ENCODE assay signal across 16 cellular contexts in the genomic region with DNA sequence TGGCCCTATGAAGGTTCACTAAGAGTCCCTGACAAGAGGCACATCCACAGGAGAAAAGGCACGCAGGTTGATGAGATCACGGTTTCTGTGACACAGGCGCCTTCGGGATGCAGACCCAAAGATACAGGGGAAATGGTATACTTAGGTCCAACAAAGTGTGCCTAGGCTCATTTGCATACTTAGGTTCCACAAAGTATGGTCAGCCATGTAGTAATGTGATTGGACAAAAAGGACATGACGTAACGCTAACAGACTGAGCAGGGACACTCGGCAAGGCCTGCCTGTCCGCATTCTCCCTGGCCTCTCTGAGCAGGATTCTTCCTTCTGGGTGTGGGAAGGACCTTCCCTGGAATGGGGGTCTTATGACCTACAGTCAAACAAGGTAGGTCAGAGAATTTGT.
DNase-seq lines count a peak whose midpoint lies in the region; ATAC-seq, FAIRE-seq and TF ChIP-seq lines count a peak whose summit lies in the region.
"Had no signal": no experiment of that assay in that cellular context is flagged by ENCODE, and none has a peak within 500 bp of the region (broad histone marks: within the 10 kb centered on the region; RNA-seq: fewer than 3 reads in every experiment).

No MANE protein-coding gene starts in this region.

- intact Hi-C loops in activated naive CD4-positive, alpha-beta T cell treated with anti-CD3 and anti-CD28 coated beads for 36 hours (cut with micrococcal nuclease) = no loop called here
- intact Hi-C loops in K562 (cut with micrococcal nuclease) (no loop called here), PC-9 (cut with micrococcal nuclease; ENCODE audit: unreplicated experiment) (no loop called here)

- H4K20me1 ChIP-seq in K562 (replicated peaks; ENCODE audit: control insufficient read depth, insufficient read depth, low read length) (no peaks in the 10 kb centered on the region), PC-9 (ENCODE audit: insufficient read depth) (no peaks in the 10 kb centered on the region)

- no peaks in the 10 kb centered on the region for H3K27me3 Mint-ChIP-seq in activated naive CD4-positive, alpha-beta T cell treated with anti-CD3 and anti-CD28 coated beads for 36 hours (ENCODE audit: low read depth)
- H3K27me3 Mint-ChIP-seq in stimulated activated memory B cell treated with anti-CD40 and anti-IgM and Interleukin-4, amounts not matched to agents 10 μg/mL and 1 μg/mL and 100 μg/mL, for 72 hours = no peaks in the 10 kb centered on the region

- no peaks in the 10 kb centered on the region for H3K9me2 ChIP-seq in PC-9 (ENCODE audit: insufficient read depth)

- no peak for ATAC-seq in K562
- ATAC-seq in stimulated activated memory B cell treated with anti-CD40 and anti-IgM and Interleukin-4, amounts not matched to agents 10 μg/mL and 1 μg/mL and 100 μg/mL, for 72 hours = no peak
- ATAC-seq in HG03139 (IDR thresholded peaks at IDR 0.05; ENCODE audit: unreplicated experiment) = no peak
- ATAC-seq: left lobe of liver, Right ventricle myocardium inferior had no signal

- DNase-seq in activated naive CD4-positive, alpha-beta T cell treated with anti-CD3 and anti-CD28 coated beads for 36 hours = no peak
- DNase-seq in activated naive CD4-positive, alpha-beta T cell treated with Interleukin-2 at 50 U/mL for 16 hours = no peak
- peak; percentile 13 for DNase-seq in NB4 (ENCODE audit: low read depth)
- no peak for DNase-seq in K562 (ENCODE audit: extremely low read depth in 1 of 4, low spot score in 3 of 4)
- no peak for DNase-seq in NCI-H128 (lab: John Stamatoyannopoulos, UW; ENCODE audit: unreplicated experiment)
- DNase-seq in PC-9 = no peak
- DNase-seq: activated CD4-positive, alpha-beta T cell treated with anti-CD3 and anti-CD28 coated beads for 48 hours; activated gamma-delta T cell; Karpas-422; NCI-H1694; T-helper 9 cell had no signal

- H3K4me1 ChIP-seq in K562 (replicated peaks in 1 of 2; ENCODE audit: control insufficient read depth in 2 of 2, insufficient read depth in 2 of 2, low read length in 2 of 2) = no peaks in the 10 kb centered on the region
- H3K4me1 ChIP-seq in PC-9 (replicated peaks; ENCODE audit: insufficient read depth) = no peaks in the 10 kb centered on the region

- H3K27ac Mint-ChIP-seq in activated naive CD4-positive, alpha-beta T cell treated with anti-CD3 and anti-CD28 coated beads for 36 hours = peak overlapping the region; percentile 95
- peak overlapping the region; percentile 89 for H3K27ac Mint-ChIP-seq in stimulated activated memory B cell treated with anti-CD40 and anti-IgM and Interleukin-4, amounts not matched to agents 10 μg/mL and 1 μg/mL and 100 μg/mL, for 72 hours

- peaks cover 98% of the 10 kb centered on the region for H3K4me1 Mint-ChIP-seq in activated naive CD4-positive, alpha-beta T cell treated with anti-CD3 and anti-CD28 coated beads for 36 hours (ENCODE audit: low read depth)
- peaks cover 92% of the 10 kb centered on the region for H3K4me1 Mint-ChIP-seq in stimulated activated memory B cell treated with anti-CD40 and anti-IgM and Interleukin-4, amounts not matched to agents 10 μg/mL and 1 μg/mL and 100 μg/mL, for 72 hours

- no peak for TF ChIP-seq EP300 in K562 (IDR thresholded peaks at IDR 0.05; ENCODE audit: low read length)

- H3K4me2 ChIP-seq in K562 (ENCODE audit: insufficient read depth, low read length) (no peak overlapping the region), PC-9 (no peak overlapping the region)
- H3K4me2 ChIP-seq: smooth muscle cell had no signal

- FAIRE-seq in K562 (lab: Jason Lieb, UNC) = peak; percentile 66

- H3K27me3 ChIP-seq in K562 (ENCODE audit: control insufficient read depth in 2 of 2, insufficient read depth in 2 of 2, low read length in 2 of 2) (no peaks in the 10 kb centered on the region), PC-9 (ENCODE audit: insufficient read depth, low read depth) (peaks cover 39% of the 10 kb centered on the region; the same call in 1 of the 2 replicates)

- H2AFZ ChIP-seq in K562 (ENCODE audit: low read depth, low read length) (no peak overlapping the region), PC-9 (no peak overlapping the region)

- CTCF ChIA-PET in activated naive CD4-positive, alpha-beta T cell treated with anti-CD3 and anti-CD28 coated beads for 36 hours (lab: Charles Lee) = interaction anchor here (0.6 to 1.4 kb wide), 2 partner anchors 10 to 44 kb away, joined by 5 to 6 read pairs; no protein-coding TSS in a partner anchor
- CTCF ChIA-PET in K562 (lab: Yijun Ruan, JAX; ENCODE audit: low intra/inter-chr PET ratio) = no interaction called here
- CTCF ChIA-PET in PC-9 (lab: Charles Lee) = no interaction called here

- WGBS in K562 (ENCODE audit: insufficient coverage, low coverage, missing lambda C conversion rate) = 72% methylated on average over 8 of the region's 8 CpGs

- H3K9me3 ChIP-seq in K562 (replicated peaks; ENCODE audit: control insufficient read depth, insufficient read depth, low read depth, low read length) (no peaks in the 10 kb centered on the region), PC-9 (ENCODE audit: insufficient read depth, low read depth) (no peaks in the 10 kb centered on the region)

- no peak for TF ChIP-seq CTCF in NB4 (IDR thresholded peaks at IDR 0.05; ENCODE audit: low read depth, low read length)
- TF ChIP-seq CTCF in K562 (IDR thresholded peaks at IDR 0.05 in 2 of 3, conservative IDR thresholded peaks at IDR 0.05 in 1 of 3; ENCODE audit: insufficient read depth in 2 of 3, low read depth in 1 of 3, low read length in 3 of 3) = no peak
- no peak for TF ChIP-seq CTCF in PC-9 (conservative IDR thresholded peaks at IDR 0.05)

- H3K79me2 ChIP-seq in K562 (ENCODE audit: control insufficient read depth, insufficient read depth, low read length) (no peaks in the 10 kb centered on the region), PC-9 (ENCODE audit: low read depth) (no peaks in the 10 kb centered on the region)

- H3K9ac ChIP-seq in K562 (ENCODE audit: insufficient read depth in 1 of 2, low read depth in 2 of 2, low read length in 2 of 2) = no peak overlapping the region

- POLR2A ChIA-PET in K562 (lab: Yijun Ruan, JAX) (no interaction called here), PC-9 (lab: Charles Lee; ENCODE audit: unreplicated experiment) (no interaction called here)

- H3K27ac ChIP-seq in K562 (ENCODE audit: extremely low read depth, low read depth, low read length) (no peak overlapping the region), PC-9 (no peak overlapping the region)

- no peaks in the 10 kb centered on the region for H3K9me1 ChIP-seq in K562 (ENCODE audit: control insufficient read depth, insufficient read depth, low read length)

- in situ Hi-C loops in K562 (cut with MboI) = no loop called here

- H3K36me3 ChIP-seq in K562 (ENCODE audit: control insufficient read depth, insufficient read depth, low read length) = no peaks in the 10 kb centered on the region
- H3K36me3 ChIP-seq in PC-9 (ENCODE audit: low read depth) = no peaks in the 10 kb centered on the region

- H3K4me3 Mint-ChIP-seq in activated naive CD4-positive, alpha-beta T cell treated with anti-CD3 and anti-CD28 coated beads for 36 hours = peak overlapping the region; percentile 60
- H3K4me3 Mint-ChIP-seq in stimulated activated memory B cell treated with anti-CD40 and anti-IgM and Interleukin-4, amounts not matched to agents 10 μg/mL and 1 μg/mL and 100 μg/mL, for 72 hours = peak overlapping the region; percentile 73

- no peak overlapping the region for H3K4me3 ChIP-seq in NB4 (ENCODE audit: low read depth, low read length)
- H3K4me3 ChIP-seq in K562 = no peak overlapping the region
- H3K4me3 ChIP-seq in PC-9 = no peak overlapping the region
- H3K4me3 ChIP-seq: smooth muscle cell had no signal

- H3F3A ChIP-seq in PC-9 (ENCODE audit: insufficient read depth, low read depth) = no peaks in the 10 kb centered on the region

- peaks cover 48% of the 10 kb centered on the region for H3K36me3 Mint-ChIP-seq in activated naive CD4-positive, alpha-beta T cell treated with anti-CD3 and anti-CD28 coated beads for 36 hours (ENCODE audit: low read depth)
- H3K36me3 Mint-ChIP-seq in stimulated activated memory B cell treated with anti-CD40 and anti-IgM and Interleukin-4, amounts not matched to agents 10 μg/mL and 1 μg/mL and 100 μg/mL, for 72 hours = peaks cover 72% of the 10 kb centered on the region

- no peak for TF ChIP-seq RAD21 in K562 (CRISPR knock-in tag; conservative IDR thresholded peaks at IDR 0.05 in 1 of 2, IDR thresholded peaks at IDR 0.05 in 1 of 2)

- no TSS peak for BruUV-seq in K562 (replicated peaks; lab: Mats Ljungman, UMichigan)
- no TSS peak for BruUV-seq in PC-9 (replicated peaks; lab: Mats Ljungman, UMichigan)

- no peak for TF ChIP-seq POLR2A in NB4 (IDR thresholded peaks at IDR 0.05; ENCODE audit: extremely low read depth, insufficient read length)
- no peak for TF ChIP-seq POLR2A in K562 (conservative IDR thresholded peaks at IDR 0.05)

- no peaks in the 10 kb centered on the region for H3K9me3 Mint-ChIP-seq in activated naive CD4-positive, alpha-beta T cell treated with anti-CD3 and anti-CD28 coated beads for 36 hours
- H3K9me3 Mint-ChIP-seq in stimulated activated memory B cell treated with anti-CD40 and anti-IgM and Interleukin-4, amounts not matched to agents 10 μg/mL and 1 μg/mL and 100 μg/mL, for 72 hours = no peaks in the 10 kb centered on the region

TF ChIP-seq in K562, 482 proteins besides CTCF, POLR2A, EP300 and RAD21 (continues in another document):
- no peak for TF ChIP-seq SNIP1 (IDR thresholded peaks at IDR 0.05; ENCODE audit: low read depth)
- TF ChIP-seq KLF10 (CRISPR knock-in tag; IDR thresholded peaks at IDR 0.05) = no peak
- no peak for TF ChIP-seq ZNF586 (CRISPR knock-in tag; conservative IDR thresholded peaks at IDR 0.05)
- TF ChIP-seq NFYB (IDR thresholded peaks at IDR 0.05; ENCODE audit: extremely low read depth, insufficient read length) = no peak
- TF ChIP-seq ZNF764 (CRISPR knock-in tag; IDR thresholded peaks at IDR 0.05; ENCODE audit: low read depth) = no peak
- TF ChIP-seq CBFB (CRISPR knock-in tag; IDR thresholded peaks at IDR 0.05) = no peak
- no peak for TF ChIP-seq GATAD2A (IDR thresholded peaks at IDR 0.05)
- no peak for TF ChIP-seq FOXJ2 (tag; IDR thresholded peaks at IDR 0.05)
- TF ChIP-seq MED1 (CRISPR knock-in tag; IDR thresholded peaks at IDR 0.05; ENCODE audit: borderline replicate concordance) = no peak
- TF ChIP-seq YBX1 (IDR thresholded peaks at IDR 0.05) = no peak
- no peak for TF ChIP-seq YY1 (IDR thresholded peaks at IDR 0.05; ENCODE audit: borderline replicate concordance in 1 of 3, control insufficient read depth in 1 of 3, extremely low read depth in 1 of 3, insufficient read depth in 3 of 3, insufficient read length in 1 of 3, insufficient replicate concordance in 2 of 3, low read depth in 1 of 3, low read length in 2 of 3)
- TF ChIP-seq NCOA2 (IDR thresholded peaks at IDR 0.05; ENCODE audit: partially characterized antibody in 2 of 2) = no peak
- no peak for TF ChIP-seq RAD51 (IDR thresholded peaks at IDR 0.05; ENCODE audit: borderline replicate concordance, low read depth)
- TF ChIP-seq RBFOX2 (IDR thresholded peaks at IDR 0.05; ENCODE audit: low read depth, low read length) = no peak
- TF ChIP-seq, protein P1, sequence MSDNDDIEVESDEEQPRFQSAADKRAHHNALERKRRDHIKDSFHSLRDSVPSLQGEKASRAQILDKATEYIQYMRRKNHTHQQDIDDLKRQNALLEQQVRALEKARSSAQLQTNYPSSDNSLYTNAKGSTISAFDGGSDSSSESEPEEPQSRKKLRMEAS (CRISPR knock-in tag; IDR thresholded peaks at IDR 0.05) = no peak
